28 cellular contexts compared by ENCODE assay signal in genomic region chr13:37208052-37208451, GRCh38.
"Had no signal": no experiment of that assay in that cellular context is flagged by ENCODE, and none has a peak within 500 bp of the region (broad histone marks: within the 10 kb centered on the region; RNA-seq: fewer than 3 reads in every experiment).

No MANE protein-coding gene starts in this region.

- H3K4me3 ChIP-seq: heart right ventricle, lower lobe of right lung, pancreas, psoas muscle, stomach, suprapubic skin, vagina had no signal

- H3K4me1 ChIP-seq: heart right ventricle, lower lobe of right lung, pancreas, psoas muscle, stomach, suprapubic skin, vagina had no signal

- H3K27ac Mint-ChIP-seq: activated CD4-positive, alpha-beta T cell treated with anti-CD3 and anti-CD28 coated beads, Interleukin-2, amount 10 ng/mL, durations not matched to agents 7 days and 5 days; activated CD8-positive, alpha-beta memory T cell treated with anti-CD3 and anti-CD28 coated beads, Interleukin-2, amount 10 ng/mL, durations not matched to agents 7 days and 5 days; activated CD8-positive, alpha-beta T cell treated with anti-CD3 and anti-CD28 coated beads for 36 hours; activated naive CD4-positive, alpha-beta T cell treated with anti-CD3 and anti-CD28 coated beads, Interleukin-2, amount 50 U/mL, for 24 hours; naive thymus-derived CD4-positive, alpha-beta T cell; stimulated activated effector memory CD8-positive, alpha-beta T cell treated with anti-CD3 and anti-CD28 coated beads, Interleukin-12 subunit alpha, Interleukin-12 subunit beta, amount 100 ng/mL, for 72 hours had no signal

- H3K4me3 Mint-ChIP-seq: activated CD4-positive, alpha-beta T cell treated with anti-CD3 and anti-CD28 coated beads, Interleukin-2, amount 10 ng/mL, durations not matched to agents 7 days and 5 days; activated CD8-positive, alpha-beta memory T cell treated with anti-CD3 and anti-CD28 coated beads, Interleukin-2, amount 10 ng/mL, durations not matched to agents 7 days and 5 days; activated CD8-positive, alpha-beta T cell treated with anti-CD3 and anti-CD28 coated beads for 36 hours; activated naive CD4-positive, alpha-beta T cell treated with anti-CD3 and anti-CD28 coated beads, Interleukin-2, amount 50 U/mL, for 24 hours; central memory CD8-positive, alpha-beta T cell; naive thymus-derived CD4-positive, alpha-beta T cell; stimulated activated effector memory CD8-positive, alpha-beta T cell treated with anti-CD3 and anti-CD28 coated beads, Interleukin-12 subunit alpha, Interleukin-12 subunit beta, amount 100 ng/mL, for 72 hours had no signal

- H3K27me3 Mint-ChIP-seq: activated CD4-positive, alpha-beta T cell treated with anti-CD3 and anti-CD28 coated beads, Interleukin-2, amount 10 ng/mL, durations not matched to agents 7 days and 5 days; activated CD8-positive, alpha-beta memory T cell treated with anti-CD3 and anti-CD28 coated beads, Interleukin-2, amount 10 ng/mL, durations not matched to agents 7 days and 5 days; activated CD8-positive, alpha-beta T cell treated with anti-CD3 and anti-CD28 coated beads for 36 hours; activated naive CD4-positive, alpha-beta T cell treated with anti-CD3 and anti-CD28 coated beads, Interleukin-2, amount 50 U/mL, for 24 hours; central memory CD8-positive, alpha-beta T cell; naive thymus-derived CD4-positive, alpha-beta T cell had no signal

- H3K9me3 Mint-ChIP-seq: activated naive CD4-positive, alpha-beta T cell treated with anti-CD3 and anti-CD28 coated beads, Interleukin-2, amount 50 U/mL, for 24 hours; central memory CD8-positive, alpha-beta T cell; stimulated activated effector memory CD8-positive, alpha-beta T cell treated with anti-CD3 and anti-CD28 coated beads, Interleukin-12 subunit alpha, Interleukin-12 subunit beta, amount 100 ng/mL, for 72 hours had no signal

- DNase-seq: activated CD4-positive, alpha-beta T cell treated with anti-CD3 and anti-CD28 coated beads, Interleukin-2, amount 10 ng/mL, durations not matched to agents 7 days and 5 days; activated CD4-positive, CD25-positive, alpha-beta regulatory T cell treated with anti-CD3 and anti-CD28 coated beads, Interleukin-2, amount 50 U/mL, for 72 hours; activated CD8-positive, alpha-beta memory T cell treated with anti-CD3 and anti-CD28 coated beads, Interleukin-2, amount 10 ng/mL, durations not matched to agents 7 days and 5 days; activated CD8-positive, alpha-beta T cell treated with anti-CD3 and anti-CD28 coated beads for 36 hours; activated gamma-delta T cell treated with Interleukin-2 at 50 U/mL for 16 hours; activated T-cell treated with anti-CD3 and anti-CD28 coated beads for 4 hours; anterior cingulate cortex; cortex of kidney; foreskin fibroblast; heart right ventricle; islet precursor cell; left colon; lower lobe of right lung; naive thymus-derived CD4-positive, alpha-beta T cell; pancreas; psoas muscle; right cardiac atrium; stimulated activated CD4-positive, alpha-beta T cell treated with anti-CD3 and anti-CD28 coated beads, Interleukin-1b, Interleukin-23, amount 100 ng/mL, for 48 hours; stomach; T-helper 1 cell; trophoblast cell; WERI-Rb-1 had no signal

- H3K9me3 ChIP-seq: heart right ventricle, lower lobe of right lung, pancreas, psoas muscle, stomach, suprapubic skin, vagina had no signal

- H3K36me3 Mint-ChIP-seq: activated CD8-positive, alpha-beta memory T cell treated with anti-CD3 and anti-CD28 coated beads, Interleukin-2, amount 10 ng/mL, durations not matched to agents 7 days and 5 days; activated naive CD4-positive, alpha-beta T cell treated with anti-CD3 and anti-CD28 coated beads, Interleukin-2, amount 50 U/mL, for 24 hours; naive thymus-derived CD4-positive, alpha-beta T cell; stimulated activated effector memory CD8-positive, alpha-beta T cell treated with anti-CD3 and anti-CD28 coated beads, Interleukin-12 subunit alpha, Interleukin-12 subunit beta, amount 100 ng/mL, for 72 hours had no signal

- H3K36me3 ChIP-seq: heart right ventricle, lower lobe of right lung, pancreas, stomach, suprapubic skin, vagina, WERI-Rb-1 had no signal

- H3K27ac ChIP-seq: epithelial cell of prostate, lower lobe of right lung, pancreas, psoas muscle, stomach, suprapubic skin, vagina, WERI-Rb-1 had no signal

- ATAC-seq: activated CD8-positive, alpha-beta memory T cell treated with anti-CD3 and anti-CD28 coated beads, Interleukin-2, amount 10 ng/mL, durations not matched to agents 7 days and 5 days; activated CD8-positive, alpha-beta T cell treated with anti-CD3 and anti-CD28 coated beads for 36 hours; heart right ventricle; left colon; lower lobe of right lung; naive thymus-derived CD4-positive, alpha-beta T cell; pancreas; psoas muscle; right cardiac atrium; stimulated activated effector memory CD8-positive, alpha-beta T cell treated with anti-CD3 and anti-CD28 coated beads, Interleukin-12 subunit alpha, Interleukin-12 subunit beta, amount 100 ng/mL, for 72 hours had no signal

- H3K4me1 Mint-ChIP-seq: activated CD4-positive, alpha-beta T cell treated with anti-CD3 and anti-CD28 coated beads, Interleukin-2, amount 10 ng/mL, durations not matched to agents 7 days and 5 days; activated CD8-positive, alpha-beta memory T cell treated with anti-CD3 and anti-CD28 coated beads, Interleukin-2, amount 10 ng/mL, durations not matched to agents 7 days and 5 days; activated naive CD4-positive, alpha-beta T cell treated with anti-CD3 and anti-CD28 coated beads, Interleukin-2, amount 50 U/mL, for 24 hours; central memory CD8-positive, alpha-beta T cell; naive thymus-derived CD4-positive, alpha-beta T cell; stimulated activated effector memory CD8-positive, alpha-beta T cell treated with anti-CD3 and anti-CD28 coated beads, Interleukin-12 subunit alpha, Interleukin-12 subunit beta, amount 100 ng/mL, for 72 hours had no signal

- H3K27me3 ChIP-seq: heart right ventricle, pancreas, stomach, suprapubic skin, vagina had no signal
